Comparison of ENCODE assay signal across 8 cellular contexts in the genomic region with DNA sequence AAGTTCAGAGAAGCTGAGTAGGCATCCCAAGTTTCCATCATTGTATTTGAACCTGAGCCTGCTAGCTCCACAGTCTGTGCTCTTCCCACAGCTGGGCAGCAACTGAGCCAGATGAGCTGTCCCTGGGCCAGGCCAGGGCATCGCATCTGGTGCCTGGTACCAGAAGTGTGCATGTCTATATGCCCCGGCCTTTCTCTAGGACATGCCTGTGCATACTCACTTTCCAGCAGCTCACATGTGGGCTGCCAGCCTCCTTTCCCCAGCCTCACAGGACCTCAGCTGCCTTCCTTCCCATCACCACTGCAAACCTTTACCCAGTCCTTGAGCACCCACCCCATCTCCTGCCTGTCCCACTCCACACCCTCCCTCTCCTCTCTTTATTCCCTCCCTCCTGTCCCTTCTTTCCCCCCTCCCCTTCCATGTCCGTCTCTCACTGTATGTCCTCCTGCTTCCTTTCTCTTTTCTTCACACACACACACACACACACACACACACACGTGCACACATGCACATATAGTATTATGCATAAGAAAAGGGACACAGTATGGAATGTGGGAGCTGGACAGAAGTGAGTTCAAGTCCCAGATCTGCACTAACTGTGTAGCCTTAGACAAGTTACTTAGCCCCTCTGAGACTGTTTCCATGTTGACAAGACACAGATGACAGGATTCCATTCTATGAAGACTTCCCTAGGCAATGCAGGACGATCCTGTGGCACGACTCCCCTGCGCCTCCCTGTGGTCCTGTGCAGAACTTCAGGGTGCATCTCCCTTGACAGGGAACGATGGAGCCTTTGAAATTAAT. TPM values are rescaled to one million over a fixed set of nuclear protein-coding genes. Genes with fewer than 3 reads are reported as not detected.
DNase-seq lines count a peak whose midpoint lies in the region; TF ChIP-seq lines count a peak whose summit lies in the region.

No MANE protein-coding gene starts in this region.

- H3K36me3 Mint-ChIP-seq in HFFc6 (ENCODE audit: low read depth): no peaks in the 10 kb centered on the region

- H3K27me3 Mint-ChIP-seq in HFFc6 (ENCODE audit: insufficient read depth): peaks cover 14% of the 10 kb centered on the region

- H3K9me3 Mint-ChIP-seq in HFFc6: no peaks in the 10 kb centered on the region

- TF ChIP-seq POLR2A in breast epithelium (IDR thresholded peaks at IDR 0.05): no peak

- H3K27ac Mint-ChIP-seq in HFFc6: no peak overlapping the region

- H3K36me3 ChIP-seq in breast epithelium: no peaks in the 10 kb centered on the region

- no peaks in the 10 kb centered on the region for H3K4me1 Mint-ChIP-seq in HFFc6 (ENCODE audit: low read depth)

- H3K4me3 ChIP-seq in WI38 (ENCODE audit: low read depth, low read length) (no peak overlapping the region), breast epithelium (no peak overlapping the region)

- no peaks in the 10 kb centered on the region for H3K9me3 ChIP-seq in breast epithelium

- DNase-seq in NCI-H2196 (lab: John Stamatoyannopoulos, UW; ENCODE audit: unreplicated experiment) (peak; percentile 33), NCI-H2196 treated with DMSO at 0.1 percent for 48 hours (lab: John Stamatoyannopoulos, UW; ENCODE audit: unreplicated experiment) (no peak), HFFc6 (peak; percentile 42), MV-4-11 (lab: John Stamatoyannopoulos, UW) (peak; percentile 37), breast epithelium (ENCODE audit: low spot score in 2 of 2) (peak; percentile 10 to 27), kidney glomerular epithelial cell (lab: John Stamatoyannopoulos, UW) (peak; percentile 55)
- DNase-seq in stimulated activated CD4-positive, alpha-beta T cell treated with anti-CD3 and anti-CD28 coated beads, Interleukin-4, amount 100 ng/mL, for 4 hours: peak; percentile 34 to 55

- intact Hi-C loops in breast epithelium (cut with DNase I; ENCODE audit: low total_unique reads): no loop called here

- peaks cover 0 to 10% of the 10 kb centered on the region in 2 donors for H3K27me3 ChIP-seq in breast epithelium

- no peak overlapping the region for H3K4me3 Mint-ChIP-seq in HFFc6

- H3K27ac ChIP-seq in breast epithelium: no peak overlapping the region

- TF ChIP-seq CTCF in HFFc6 (IDR thresholded peaks at IDR 0.05) (peak; percentile 81), WI38 (IDR thresholded peaks at IDR 0.05; ENCODE audit: low read depth, low read length) (peak; percentile 88), breast epithelium (IDR thresholded peaks at IDR 0.05) (peak in 2 of 3 donors; percentile 31 to 53)

- no peaks in the 10 kb centered on the region for H3K4me1 ChIP-seq in breast epithelium

RNA-seq across cellular contexts. Expression of a gene that starts 10.9 kb away (rescaled TPM):
- not detected for total RNA-seq in HFFc6 (2021; fragmentation: NEBNext Ultra II Directional; extraction: Animal tissue kit (Norgen Biotek cat#: 25700))
- total RNA-seq in breast epithelium: under 1 TPM; 0.15 to 0.66 (median 0.16) TPM

RNA-seq across cellular contexts. Expression of a gene that starts 20.1 kb away (rescaled TPM):
- total RNA-seq in HFFc6 (2021; fragmentation: NEBNext Ultra II Directional; extraction: Animal tissue kit (Norgen Biotek cat#: 25700)): not detected
- not detected for total RNA-seq in breast epithelium

RNA-seq across cellular contexts. Expression of a gene that starts 31.6 kb away (rescaled TPM):
- not detected for total RNA-seq in HFFc6 (2021; fragmentation: NEBNext Ultra II Directional; extraction: Animal tissue kit (Norgen Biotek cat#: 25700))
- 1 to 10 TPM in 1 of 3 donors, not detected in 2; 1.3 TPM for total RNA-seq in breast epithelium

RNA-seq across cellular contexts. Expression of a gene that starts 36.1 kb away (rescaled TPM):
- total RNA-seq in HFFc6 (2021; fragmentation: NEBNext Ultra II Directional; extraction: Animal tissue kit (Norgen Biotek cat#: 25700)): not detected
- total RNA-seq in breast epithelium: not detected

RNA-seq across cellular contexts. Expression of a gene that starts 39.6 kb away (rescaled TPM):
- total RNA-seq in HFFc6 (2021; fragmentation: NEBNext Ultra II Directional; extraction: Animal tissue kit (Norgen Biotek cat#: 25700)): not detected
- under 1 TPM; 0.33 to 0.96 (median 0.59) TPM for total RNA-seq in breast epithelium
